ENCODE assay signal across 15 cellular contexts in the genomic region with DNA sequence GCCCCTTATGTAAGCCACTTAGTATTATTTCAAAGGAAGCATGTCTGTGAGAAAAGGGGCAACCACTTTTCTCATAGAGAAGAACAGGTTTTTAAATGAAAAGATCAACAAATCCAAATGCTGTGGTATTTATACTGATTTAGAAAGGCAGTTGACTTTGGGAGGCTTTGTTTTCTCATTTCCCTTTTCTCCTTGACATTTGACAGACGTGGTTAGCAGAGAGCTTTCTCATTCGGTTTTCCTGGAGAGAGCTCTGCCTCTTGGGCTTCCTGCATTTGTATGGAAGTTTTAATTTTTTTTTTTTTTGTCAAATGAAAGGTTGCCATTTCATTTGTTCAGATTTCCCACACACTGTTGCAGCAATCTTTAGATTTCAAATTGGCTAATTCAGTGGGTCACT.
DNase-seq lines count a peak whose midpoint lies in the region; ATAC-seq and TF ChIP-seq lines count a peak whose summit lies in the region.
"Had no signal": no experiment of that assay in that cellular context is flagged by ENCODE, and none has a peak within 500 bp of the region (broad histone marks: within the 10 kb centered on the region; RNA-seq: fewer than 3 reads in every experiment).

No MANE protein-coding gene starts in this region.

- H3K14ac ChIP-seq in mesenchymal stem cell (ENCODE audit: low read length in 2 of 2), result no peak overlapping the region

- no peaks in the 10 kb centered on the region for H3K9me3 Mint-ChIP-seq in CD8-positive, alpha-beta memory T cell
- H3K9me3 Mint-ChIP-seq: HFFc6, IgD-negative memory B cell had no signal

- intact Hi-C loops in adrenal gland (cut with DNase I), result no loop called here

- no peak overlapping the region for H3K4me2 ChIP-seq in mesenchymal stem cell (ENCODE audit: low read length, poor library complexity, severe bottlenecking)

- no peak for TF ChIP-seq POLR2A in adrenal gland (IDR thresholded peaks at IDR 0.05)

- H2AFZ ChIP-seq in mesenchymal stem cell (ENCODE audit: low read depth, low read length), result no peak overlapping the region

- no peak overlapping the region for H2BK5ac ChIP-seq in mesenchymal stem cell (ENCODE audit: low read depth, low read length, poor library complexity, severe bottlenecking)

- no peak overlapping the region for H3K4me3 ChIP-seq in HUES64 (ENCODE audit: low read length)
- peak overlapping the region in 1 of 4 donors; percentile 20 for H3K4me3 ChIP-seq in adrenal gland
- no peak overlapping the region for H3K4me3 ChIP-seq in mesenchymal stem cell (ENCODE audit: insufficient read depth in 1 of 2, low read depth in 1 of 2, low read length in 2 of 2)
- H3K4me3 ChIP-seq in CD8-positive, alpha-beta memory T cell (ENCODE audit: low read length), result no peak overlapping the region
- H3K4me3 ChIP-seq: testis had no signal

- no peak overlapping the region for H4K8ac ChIP-seq in mesenchymal stem cell (ENCODE audit: low read length)

- TF ChIP-seq CTCF in adrenal gland (IDR thresholded peaks at IDR 0.05), result no peak

- H3K27me3 Mint-ChIP-seq in CD8-positive, alpha-beta memory T cell, result no peaks in the 10 kb centered on the region
- H3K27me3 Mint-ChIP-seq: IgD-negative memory B cell had no signal

- no peaks in the 10 kb centered on the region for H3K9me3 ChIP-seq in HUES64 (ENCODE audit: insufficient read depth, low read depth, low read length)
- no peaks in the 10 kb centered on the region for H3K9me3 ChIP-seq in adrenal gland (replicated peaks in 1 of 3)
- H3K9me3 ChIP-seq in mesenchymal stem cell (ENCODE audit: control insufficient read depth, low read length), result no peaks in the 10 kb centered on the region
- H3K9me3 ChIP-seq in CD8-positive, alpha-beta memory T cell (ENCODE audit: low read length), result no peaks in the 10 kb centered on the region
- H3K9me3 ChIP-seq: testis had no signal

- H3K4me1 ChIP-seq in HUES64 (ENCODE audit: insufficient read depth, low read length), result peaks cover 12% of the 10 kb centered on the region
- H3K4me1 ChIP-seq in adrenal gland (replicated peaks in 1 of 2), result peaks cover 18 to 27% of the 10 kb centered on the region in 2 donors
- peaks cover 3% of the 10 kb centered on the region for H3K4me1 ChIP-seq in mesenchymal stem cell (ENCODE audit: control insufficient read depth, insufficient read depth, low read depth, low read length)
- H3K4me1 ChIP-seq in CD8-positive, alpha-beta memory T cell (ENCODE audit: insufficient read depth, low read length), result no peaks in the 10 kb centered on the region

- no peak overlapping the region for H2BK12ac ChIP-seq in mesenchymal stem cell (ENCODE audit: low read length in 2 of 2)

- POLR2A ChIA-PET in CD8-positive, alpha-beta memory T cell (lab: Charles Lee), result no interaction called here

- peaks cover 0 to 3% (median 0%) of the 10 kb centered on the region in 3 donors for H3K36me3 Mint-ChIP-seq in CD8-positive, alpha-beta memory T cell

- no peak overlapping the region for H3K23ac ChIP-seq in mesenchymal stem cell (ENCODE audit: low read length in 2 of 2)

- ATAC-seq in GM18498 (IDR thresholded peaks at IDR 0.05; ENCODE audit: unreplicated experiment), result no peak
- ATAC-seq in GM19328 (IDR thresholded peaks at IDR 0.05; ENCODE audit: unreplicated experiment), result no peak

- H2BK120ac ChIP-seq in mesenchymal stem cell (ENCODE audit: low read depth, low read length), result no peak overlapping the region

- H3K79me1 ChIP-seq in mesenchymal stem cell (replicated peaks; ENCODE audit: low read length, poor library complexity, severe bottlenecking), result peaks cover 32% of the 10 kb centered on the region

- no peak overlapping the region for H3K9ac ChIP-seq in HUES64 (ENCODE audit: low read depth, low read length)
- H3K9ac ChIP-seq in mesenchymal stem cell (ENCODE audit: low read length), result peak overlapping the region; percentile 13

- no peak overlapping the region for H4K91ac ChIP-seq in mesenchymal stem cell (ENCODE audit: low read length)

- no peak overlapping the region for H3K4ac ChIP-seq in mesenchymal stem cell (ENCODE audit: low read depth in 1 of 2, low read length in 2 of 2)

- WGBS in HUES64, result no CpG with 5 or more reads among the region's 2 CpGs
- WGBS in adrenal gland, 4 donors, result 2 to 6% (median 2%) methylated on average over 2 of the region's 2 CpGs
- 22% methylated on average over 2 of the region's 2 CpGs for WGBS in mesenchymal stem cell

- peak overlapping the region in 1 of 8 donors; percentile 25 for H3K27ac Mint-ChIP-seq in CD8-positive, alpha-beta memory T cell
- H3K27ac Mint-ChIP-seq: HFFc6 had no signal

- no peak overlapping the region for H2BK15ac ChIP-seq in mesenchymal stem cell (ENCODE audit: low read depth, poor library complexity, severe bottlenecking)

- no peak overlapping the region for H3K18ac ChIP-seq in mesenchymal stem cell (ENCODE audit: low read depth in 1 of 2, low read length in 2 of 2)

- H3K36me3 ChIP-seq in HUES64 (ENCODE audit: insufficient read depth, low read length), result no peaks in the 10 kb centered on the region
- H3K36me3 ChIP-seq in adrenal gland (replicated peaks in 1 of 2), result no peaks in the 10 kb centered on the region
- H3K36me3 ChIP-seq in mesenchymal stem cell (ENCODE audit: control insufficient read depth in 1 of 2, insufficient read depth in 2 of 2, low read depth in 1 of 2, low read length in 2 of 2), result peaks cover 0 to 3% of the 10 kb centered on the region in 2 experiments
- H3K36me3 ChIP-seq in CD8-positive, alpha-beta memory T cell (ENCODE audit: insufficient read depth, low read length), result no peaks in the 10 kb centered on the region

- H3K27ac ChIP-seq in HUES64 (ENCODE audit: low read depth, low read length) (peak overlapping the region; percentile 6; the same call in 1 of the 2 replicates), adrenal gland (peak overlapping the region in 4 of 5 donors; percentile 41 to 72 (median 56)), mesenchymal stem cell (ENCODE audit: low read length, poor library complexity, severe bottlenecking) (no peak overlapping the region)
- no peak overlapping the region for H3K27ac ChIP-seq in CD8-positive, alpha-beta memory T cell (ENCODE audit: low read depth, low read length)
- H3K27ac ChIP-seq: testis had no signal

- peak; percentile 45 for DNase-seq in CD1c-positive myeloid dendritic cell (ENCODE audit: extremely low spot score)
- no peak for DNase-seq in adrenal gland
- peak; percentile 32 for DNase-seq in mesenchymal stem cell
- no peak for DNase-seq in activated CD8-positive, alpha-beta memory T cell treated with anti-CD3 and anti-CD28 coated beads, Interleukin-2, amount 50 U/mL, for 48 hours
- DNase-seq in CD8-positive, alpha-beta memory T cell, result no peak
- DNase-seq: HFFc6; NCI-H1092 treated with DMSO at 0.1 percent for 48 hours; NCI-H82; nucleus accumbens; stimulated activated CD4-positive, alpha-beta T cell treated with anti-CD3 and anti-CD28 coated beads, Interleukin-4, amount 100 ng/mL, for 1 hour; testis had no signal

- peaks cover 14 to 40% (median 16%) of the 10 kb centered on the region in 3 donors for H3K4me1 Mint-ChIP-seq in CD8-positive, alpha-beta memory T cell

- H3K27me3 ChIP-seq in HUES64 (ENCODE audit: insufficient read depth, low read length) (no peaks in the 10 kb centered on the region), adrenal gland (no peaks in the 10 kb centered on the region), mesenchymal stem cell (ENCODE audit: control insufficient read depth in 1 of 2, insufficient read depth in 1 of 2, low read length in 2 of 2) (no peaks in the 10 kb centered on the region)
- H3K27me3 ChIP-seq in CD8-positive, alpha-beta memory T cell (ENCODE audit: insufficient read depth, low read length, poor library complexity, severe bottlenecking), result no peaks in the 10 kb centered on the region
- H3K27me3 ChIP-seq: testis had no signal

- H3K4me3 Mint-ChIP-seq in CD8-positive, alpha-beta memory T cell, result no peak overlapping the region
- H3K4me3 Mint-ChIP-seq: HFFc6, IgD-negative memory B cell had no signal

- H2AK5ac ChIP-seq in mesenchymal stem cell (ENCODE audit: low read length, severe bottlenecking), result no peak overlapping the region

- CTCF ChIA-PET in CD8-positive, alpha-beta memory T cell (lab: Charles Lee), result no interaction called here

Comparison
In these comparisons a context has a peak if more than half of its experiments do, and no peak if none do; other contexts are left out.
1. DNase-seq: peak in CD1c-positive myeloid dendritic cell (single experiment) and mesenchymal stem cell (single experiment); none in adrenal gland (0 of 7), activated CD8-positive, alpha-beta memory T cell treated with anti-CD3 and anti-CD28 coated beads, Interleukin-2, amount 50 U/mL, for 48 hours (single experiment) and CD8-positive, alpha-beta memory T cell (0 of 5).
2. H3K27ac ChIP-seq: peak in HUES64 (single experiment) and adrenal gland (4 of 5); none in mesenchymal stem cell (single experiment) and CD8-positive, alpha-beta memory T cell (single experiment).